Comparison of ENCODE assay signal across 8 cellular contexts in genomic region chr3:11272913-11273574, GRCh38. TPM values are rescaled to one million over a fixed set of nuclear protein-coding genes. Genes with fewer than 3 reads are reported as not detected.
DNase-seq lines count a peak whose midpoint lies in the region; ATAC-seq, FAIRE-seq and TF ChIP-seq lines count a peak whose summit lies in the region.

No MANE protein-coding gene starts in this region.

- peak overlapping the region; percentile 93 for H3K9ac ChIP-seq in HUES6 (ENCODE audit: low read length)

- peak overlapping the region; percentile 85 for H3K4me2 ChIP-seq in A549

- 6% methylated on average over 9 of the region's 9 CpGs for WGBS in A549 (ENCODE audit: missing lambda C conversion rate)
- 2% methylated on average over 9 of the region's 9 CpGs for WGBS in aorta, 2 donors

- H3K27me3 ChIP-seq in HUES6 (ENCODE audit: control insufficient read depth, insufficient read depth, low read length) = no peaks in the 10 kb centered on the region
- H3K27me3 ChIP-seq in lower lobe of right lung (ENCODE audit: low read depth) = no peaks in the 10 kb centered on the region
- H3K27me3 ChIP-seq in aorta (ENCODE audit: control insufficient read depth in 1 of 2, insufficient read depth in 2 of 2, low read length in 1 of 2) = no peaks in the 10 kb centered on the region

- peak overlapping the region; percentile 73 for H3K4me3 ChIP-seq in A549
- H3K4me3 ChIP-seq in HUES6 (ENCODE audit: low read depth, low read length) = peak overlapping the region; percentile 82
- peak overlapping the region; percentile 97 for H3K4me3 ChIP-seq in astrocyte of the cerebellum (ENCODE audit: low read depth, low read length)
- H3K4me3 ChIP-seq in lower lobe of right lung = peak overlapping the region; percentile 81
- H3K4me3 ChIP-seq in aorta (ENCODE audit: low read length in 2 of 2) = peak overlapping the region; percentile 76 to 89

- no peak for DNase-seq in A549 (ENCODE audit: low read depth in 1 of 2, low spot score in 1 of 2)
- DNase-seq in astrocyte of the cerebellum (ENCODE audit: low read depth) = no peak
- no peak for DNase-seq in lower lobe of right lung
- DNase-seq in aorta = no peak
- DNase-seq in NCI-H2171 (lab: John Stamatoyannopoulos, UW) = no peak
- no peak for DNase-seq in NCI-H1092 treated with DMSO at 0.1 percent for 48 hours (lab: John Stamatoyannopoulos, UW)

- no peak for FAIRE-seq in A549 (lab: Jason Lieb, UNC)

- intact Hi-C loops in lower lobe of right lung (cut with DNase I) = no loop called here
- intact Hi-C loops in aorta (cut with DNase I) = loop anchor here in 1 of 2 donors (2.0 kb wide), 1 partner anchor 16 kb away; no protein-coding TSS in a partner anchor

- no peak for TF ChIP-seq RAD21 in A549 (conservative IDR thresholded peaks at IDR 0.05 in 1 of 2, IDR thresholded peaks at IDR 0.05 in 1 of 2)

- H3K36me3 ChIP-seq in HUES6 (ENCODE audit: control insufficient read depth, insufficient read depth, low read length) = no peaks in the 10 kb centered on the region; the same call in 1 of the 2 replicates
- H3K36me3 ChIP-seq in lower lobe of right lung = no peaks in the 10 kb centered on the region
- H3K36me3 ChIP-seq in aorta (ENCODE audit: control insufficient read depth in 1 of 2, insufficient read depth in 2 of 2, low read length in 1 of 2) = peaks cover 0 to 2% of the 10 kb centered on the region in 2 donors

- H3K27ac ChIP-seq in A549 (peak overlapping the region; percentile 83 to 91), HUES6 (ENCODE audit: low read depth, low read length) (peak overlapping the region; percentile 79; the same call in 1 of the 2 replicates), lower lobe of right lung (peak overlapping the region; percentile 91), aorta (ENCODE audit: low read depth in 1 of 2, low read length in 2 of 2) (no peak overlapping the region)

- CTCF ChIA-PET in A549 (lab: Yijun Ruan, JAX) = interaction anchor here (0.7 to 3.9 kb wide), 7 partner anchors 15 to 213 kb away, joined by 3 to 15 read pairs (median 4); no protein-coding TSS in a partner anchor

- no peak for ATAC-seq in A549
- no peak for ATAC-seq in lower lobe of right lung
- no peak for ATAC-seq in aorta (ENCODE audit: low FRiP score)
- ATAC-seq in GM21576 (IDR thresholded peaks at IDR 0.05; ENCODE audit: unreplicated experiment) = no peak

- in situ Hi-C loops in astrocyte of the cerebellum (cut with HindIII; ENCODE audit: low sequenced_read_pairs) = no loop called here

- POLR2A ChIA-PET in A549 (lab: Yijun Ruan, JAX) = interaction anchor here (1.4 to 2.1 kb wide), 5 partner anchors 9 to 62 kb away, joined by 3 to 29 read pairs (median 8); no protein-coding TSS in a partner anchor

- TF ChIP-seq CTCF in A549 (IDR thresholded peaks at IDR 0.05) (no peak), astrocyte of the cerebellum (IDR thresholded peaks at IDR 0.05; ENCODE audit: low read depth, low read length, missing control alignments) (no peak), lower lobe of right lung (IDR thresholded peaks at IDR 0.05) (no peak)

- H3K4me1 ChIP-seq in A549 (peaks cover 12% of the 10 kb centered on the region; the same call in 2 of the 3 replicates), HUES6 (ENCODE audit: control insufficient read depth, insufficient read depth, low read length) (peaks cover 8% of the 10 kb centered on the region), lower lobe of right lung (peaks cover 21% of the 10 kb centered on the region), aorta (ENCODE audit: control insufficient read depth in 1 of 2, insufficient read depth in 2 of 2, low read length in 2 of 2) (peaks cover 0 to 2% of the 10 kb centered on the region in 2 donors)

- no peaks in the 10 kb centered on the region for H3K9me3 ChIP-seq in A549
- peaks cover 5% of the 10 kb centered on the region; the same call in 1 of the 2 replicates for H3K9me3 ChIP-seq in HUES6 (ENCODE audit: control insufficient read depth, insufficient read depth, low read depth, low read length)
- no peaks in the 10 kb centered on the region for H3K9me3 ChIP-seq in lower lobe of right lung
- no peaks in the 10 kb centered on the region for H3K9me3 ChIP-seq in aorta (ENCODE audit: control insufficient read depth, low read length)

- TF ChIP-seq EP300 in A549 (IDR thresholded peaks at IDR 0.05) = no peak

- TF ChIP-seq POLR2A in A549 (IDR thresholded peaks at IDR 0.05; ENCODE audit: low read length) = no peak

TF ChIP-seq in A549, 52 proteins besides CTCF, POLR2A, EP300 and RAD21:
- TF ChIP-seq CBX8 (IDR thresholded peaks at IDR 0.05) (no peak), MYC (IDR thresholded peaks at IDR 0.05; ENCODE audit: borderline replicate concordance, low read length) (no peak), EHMT2 (IDR thresholded peaks at IDR 0.05; ENCODE audit: low read depth) (no peak), ZC3H11A (IDR thresholded peaks at IDR 0.05) (no peak), REST (IDR thresholded peaks at IDR 0.05) (no peak), POLR2AphosphoS2 (conservative IDR thresholded peaks at IDR 0.05; ENCODE audit: low read length) (no peak), RFX5 (IDR thresholded peaks at IDR 0.05) (no peak), FOSL2 (IDR thresholded peaks at IDR 0.05) (no peak), FOSL2 (CRISPR knock-in tag; IDR thresholded peaks at IDR 0.05) (no peak), RNF2 (IDR thresholded peaks at IDR 0.05; ENCODE audit: borderline replicate concordance, low read depth) (no peak), GATA3 (IDR thresholded peaks at IDR 0.05; ENCODE audit: borderline replicate concordance) (no peak), PHF8 (IDR thresholded peaks at IDR 0.05; ENCODE audit: borderline replicate concordance, low read depth) (no peak)

RNA-seq across cellular contexts. Expression of gene ATG7, which starts 0.8 kb away (rescaled TPM):
- polyA plus RNA-seq in A549 (2011; rRNA removed) = 30.2 and 41.2 TPM in 2 replicates
- 16.3 and 18.7 TPM in 2 replicates for polyA plus RNA-seq in A549 (2012; cell fraction: cytosol; rRNA removed)
- polyA plus RNA-seq in A549 (2012; cell fraction: nucleus; rRNA removed) = 28.9 and 47.1 TPM in 2 replicates
- polyA plus RNA-seq in A549 (2017; fragmentation: RNase III; extraction: RNeasy Plus Mini Kit Qiagen cat#74134 plus additional on column Dnase treatment) = 27.2 to 29.9 TPM (median 27.7 TPM) in 3 replicates
- 57.1 and 62.5 TPM in 2 replicates for polyA minus RNA-seq in A549 (2011; rRNA and poly(A)+ RNA removed)
- total RNA-seq in lower lobe of right lung = 61.7 TPM
- total RNA-seq in aorta = 10 to 100 TPM; 46.1 to 84.1 TPM
- polyA plus RNA-seq in aorta = 10 to 100 TPM in 1 of 2 donors, 1 to 10 TPM in 1; 5.1 to 12.0 TPM

Comparison
In these comparisons a context has a peak if more than half of its experiments do, and no peak if none do; other contexts are left out.
1. H3K27ac ChIP-seq: peak in A549 (2 of 2), HUES6 (single experiment) and lower lobe of right lung (single experiment); none in aorta (0 of 2).
2. Peak in every context shown above with its lines, with median percentiles within 50 percentile points of each other: H3K4me3 ChIP-seq.